9 cellular contexts compared by ENCODE assay signal in the genomic region with DNA sequence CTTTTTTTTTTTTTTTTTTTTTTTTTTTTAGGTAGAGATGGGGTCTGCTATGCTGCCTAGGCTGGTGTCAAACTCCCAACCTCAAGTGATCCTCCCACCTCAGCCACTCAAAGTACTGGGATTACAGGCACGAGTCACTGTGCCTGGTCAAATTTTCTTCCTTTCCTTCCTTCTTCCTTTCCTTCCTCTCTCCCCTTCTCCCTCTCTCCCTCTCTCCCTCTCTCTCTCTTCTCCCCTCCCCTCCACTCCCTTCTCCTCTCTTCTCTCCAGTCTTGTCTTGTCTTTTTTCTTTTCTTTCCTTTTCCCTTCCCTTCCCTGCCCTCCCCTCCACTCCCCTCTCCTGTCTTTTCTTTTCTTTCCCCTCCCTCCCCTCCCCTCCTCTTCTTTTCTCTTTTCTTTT. TPM values are rescaled to one million over a fixed set of nuclear protein-coding genes. Genes with fewer than 3 reads are reported as not detected.
"Had no signal": no experiment of that assay in that cellular context is flagged by ENCODE, and none has a peak within 500 bp of the region (broad histone marks: within the 10 kb centered on the region; RNA-seq: fewer than 3 reads in every experiment).

No MANE protein-coding gene starts in this region.

- H3K36me3 Mint-ChIP-seq: IgD-negative memory B cell had no signal

- ATAC-seq: HepG2 had no signal

- DNase-seq: IMR-90, KBM-7, KG1 had no signal

- H3K27ac Mint-ChIP-seq: IgD-negative memory B cell had no signal

- H3K9ac ChIP-seq: KMS-11 had no signal

- H3K4me3 Mint-ChIP-seq: IgD-negative memory B cell had no signal

- H3K9me3 Mint-ChIP-seq: IgD-negative memory B cell had no signal

- H3K4me2 ChIP-seq: KMS-11 had no signal

- FAIRE-seq: HepG2, HTR-8/SVneo had no signal

- H3K4me1 Mint-ChIP-seq: IgD-negative memory B cell had no signal

- H3K27ac ChIP-seq: HL-60, KMS-11 had no signal

RNA-seq across cellular contexts. Expression of a gene that starts 7.2 kb away (rescaled TPM):
- total RNA-seq: HT1080, IMR-90 had no signal
- polyA plus RNA-seq: IgD-negative memory B cell, IMR-90 had no signal
